8 cellular contexts compared by ENCODE assay signal in the genomic region with DNA sequence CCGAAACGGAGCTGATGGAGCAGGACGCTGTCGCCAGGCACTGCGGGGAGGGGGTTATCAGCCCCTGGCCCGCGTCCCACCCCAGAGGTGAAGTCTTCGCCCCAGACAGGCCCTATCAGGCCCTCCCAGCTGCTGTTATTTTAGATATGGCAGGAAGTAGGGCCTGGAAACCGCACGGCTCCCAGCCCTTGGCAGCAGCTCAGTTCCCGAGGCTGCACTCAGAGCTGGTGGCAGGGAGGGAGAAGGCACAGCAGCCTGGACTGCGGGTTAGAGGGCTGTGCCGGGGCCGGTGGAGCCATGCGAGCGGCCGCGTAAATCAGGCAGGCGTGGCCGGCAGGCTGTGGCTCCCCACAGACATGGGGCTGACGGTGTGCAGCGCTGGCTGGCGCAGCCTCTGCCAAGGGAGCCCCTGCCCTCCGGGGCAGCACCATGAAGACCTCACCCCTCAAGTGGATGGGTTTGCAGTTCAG.
A peak's percentile ranks its signal among the peaks of the same experiment; 100 is the strongest.
DNase-seq lines count a peak whose midpoint lies in the region; TF ChIP-seq lines count a peak whose summit lies in the region.

No MANE protein-coding gene starts in this region.

- H3K4me3 ChIP-seq in DOHH2 (ENCODE audit: low read length) (peak overlapping the region; percentile 39), skeletal muscle tissue (ENCODE audit: low read length in 3 of 3) (peak overlapping the region; percentile 58 to 84 (median 76))

- H3K27ac ChIP-seq in DOHH2 (ENCODE audit: low read depth, low read length) (peak overlapping the region; percentile 30), KOPT-K1 (ENCODE audit: low read depth, low read length, poor library complexity, severe bottlenecking) (peak overlapping the region; percentile 90), skeletal muscle tissue (ENCODE audit: low read depth, low read length) (peak overlapping the region; percentile 92)

- no peaks in the 10 kb centered on the region for H3K9me2 ChIP-seq in DOHH2 (replicated peaks; ENCODE audit: control insufficient read depth, low read length)

- H3K9me3 ChIP-seq in DOHH2 (ENCODE audit: control insufficient read depth, insufficient read depth, low read length) (no peaks in the 10 kb centered on the region), KOPT-K1 (ENCODE audit: insufficient read depth, low read length, poor library complexity, severe bottlenecking) (no peaks in the 10 kb centered on the region), skeletal muscle tissue (ENCODE audit: control insufficient read depth in 3 of 3, low read length in 3 of 3) (no peaks in the 10 kb centered on the region)

- no peaks in the 10 kb centered on the region for H3F3A ChIP-seq in DOHH2 (ENCODE audit: control insufficient read depth, insufficient read depth)

- H3K36me3 ChIP-seq in DOHH2 (ENCODE audit: control insufficient read depth, low read length) (no peaks in the 10 kb centered on the region), KOPT-K1 (ENCODE audit: insufficient read depth, low read length) (no peaks in the 10 kb centered on the region), skeletal muscle tissue (ENCODE audit: control insufficient read depth in 3 of 3, insufficient read depth in 3 of 3, low read length in 3 of 3) (peaks cover 1 to 2% (median 1%) of the 10 kb centered on the region in 3 donors)

- H4K20me1 ChIP-seq in DOHH2 (ENCODE audit: control insufficient read depth, insufficient read depth, low read depth, low read length), result no peaks in the 10 kb centered on the region

- TF ChIP-seq CTCF in DOHH2 (IDR thresholded peaks at IDR 0.05; ENCODE audit: low read depth, low read length, poor library complexity, severe bottlenecking), result no peak

- peak overlapping the region; percentile 48 for H3K4me2 ChIP-seq in DOHH2 (ENCODE audit: low read length)

- peak; percentile 83 for DNase-seq in astrocyte of the hippocampus (ENCODE audit: low read depth, low spot score)
- DNase-seq in inferior parietal cortex (ENCODE audit: extremely low spot score), result peak; percentile 47
- no peak for DNase-seq in cerebellum (ENCODE audit: low spot score)
- DNase-seq in stimulated activated CD4-positive, alpha-beta T cell treated with anti-CD3 and anti-CD28 coated beads, Interleukin-2, amount 100 ng/mL, for 48 hours, result no peak
- no peak for DNase-seq in NCI-H1048 (lab: John Stamatoyannopoulos, UW)

- peak overlapping the region; percentile 79 to 88 (median 81) for H3K9ac ChIP-seq in skeletal muscle tissue (ENCODE audit: low read depth in 1 of 3, low read length in 3 of 3)

- H3K79me2 ChIP-seq in DOHH2 (ENCODE audit: control insufficient read depth, low read length), result no peaks in the 10 kb centered on the region

- H3K27me3 ChIP-seq in DOHH2 (ENCODE audit: control insufficient read depth, low read length) (no peaks in the 10 kb centered on the region), skeletal muscle tissue (ENCODE audit: control insufficient read depth in 3 of 3, insufficient read depth in 3 of 3, low read length in 3 of 3) (no peaks in the 10 kb centered on the region)

- H3K4me1 ChIP-seq in DOHH2 (ENCODE audit: control insufficient read depth, low read length) (peaks cover 43% of the 10 kb centered on the region), skeletal muscle tissue (ENCODE audit: control insufficient read depth in 3 of 3, insufficient read depth in 3 of 3, low read length in 3 of 3) (peaks cover 29 to 43% (median 32%) of the 10 kb centered on the region in 3 donors)

Comparison
In these comparisons a context has a peak if more than half of its experiments do, and no peak if none do; other contexts are left out.
1. H3K27ac ChIP-seq: peak in every context shown above with its lines; median percentile 92 in skeletal muscle tissue; 90 in KOPT-K1; 30 in DOHH2.
2. DNase-seq: peak in astrocyte of the hippocampus (single experiment) and inferior parietal cortex (single experiment); none in cerebellum (single experiment), stimulated activated CD4-positive, alpha-beta T cell treated with anti-CD3 and anti-CD28 coated beads, Interleukin-2, amount 100 ng/mL, for 48 hours (0 of 2) and NCI-H1048 (single experiment).